Comparison of ENCODE assay signal across 20 cellular contexts in the genomic region with DNA sequence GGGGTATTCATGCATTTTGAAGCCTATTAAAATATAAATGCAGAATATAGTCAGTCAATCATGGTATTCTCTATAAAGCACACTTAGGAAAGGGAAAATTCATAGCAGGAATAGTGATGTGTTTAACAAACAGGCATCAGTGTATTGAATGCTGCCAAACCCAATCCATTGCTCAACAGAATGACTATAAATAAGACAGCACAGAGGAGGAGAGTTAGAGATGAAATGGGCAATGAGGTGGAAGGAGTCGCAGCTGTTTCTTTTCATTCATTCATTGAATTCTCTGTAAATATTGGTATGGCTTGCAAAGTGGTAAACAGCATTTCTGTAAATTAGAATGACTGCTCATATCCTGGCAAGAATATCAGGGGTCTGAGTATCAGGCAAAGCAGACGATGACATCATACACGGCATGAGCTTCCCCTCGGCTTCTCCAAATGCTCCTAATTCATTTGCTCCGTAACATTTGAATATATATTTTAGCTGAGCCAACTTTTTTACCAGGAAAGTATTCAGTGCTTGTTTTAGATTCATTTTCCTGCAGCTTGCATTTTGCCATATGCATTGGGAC.
DNase-seq lines count a peak whose midpoint lies in the region; ATAC-seq and TF ChIP-seq lines count a peak whose summit lies in the region.
"Had no signal": no experiment of that assay in that cellular context is flagged by ENCODE, and none has a peak within 500 bp of the region (broad histone marks: within the 10 kb centered on the region; RNA-seq: fewer than 3 reads in every experiment).

No MANE protein-coding gene starts in this region.

- DNase-seq in DMS79 treated with DMSO at 0.1 percent for 48 hours (lab: John Stamatoyannopoulos, UW) (peak; percentile 9), NCI-H1694 (lab: John Stamatoyannopoulos, UW) (peak; percentile 96), RPMI7951 (ENCODE audit: low read depth) (peak; percentile 71), foreskin fibroblast (peak; percentile 49 to 75), DMS53 (lab: John Stamatoyannopoulos, UW) (no peak)
- no peak for DNase-seq in activated T-cell treated with anti-CD3 and anti-CD28 coated beads, Interleukin-2, amount 50 U/mL, for 4 hours
- DNase-seq in stimulated activated naive CD8-positive, alpha-beta T cell treated with anti-CD3 and anti-CD28 coated beads, Interleukin-15, Interleukin-2, amounts not matched to agents 100 U/mL and 50 U/mL, for 24 hours, result no peak
- DNase-seq: activated CD4-positive, CD25-positive, alpha-beta regulatory T cell treated with anti-CD3 and anti-CD28 coated beads, Interleukin-2, amount 50 U/mL, for 72 hours; activated CD8-positive, alpha-beta memory T cell treated with anti-CD3 and anti-CD28 coated beads, Interleukin-2, amount 50 U/mL, for 4 hours; activated gamma-delta T cell treated with Interleukin-2 at 50 U/mL for 16 hours; cortex of kidney; heart right ventricle; NCI-H2107; nephron progenitor cell; SHP77 treated with DMSO at 0.1 percent for 48 hours; stomach; T-helper 2 cell had no signal

- no peaks in the 10 kb centered on the region for H3K27me3 Mint-ChIP-seq in activated T-cell treated with anti-CD3 and anti-CD28 coated beads, Interleukin-2, amount 50 U/mL, for 4 hours (ENCODE audit: low read depth)

- H3K4me3 ChIP-seq in foreskin fibroblast (ENCODE audit: low read depth in 1 of 2, low read length in 2 of 2), result no peak overlapping the region
- H3K4me3 ChIP-seq: GM12878, heart right ventricle, prostate gland, stomach had no signal

- H3K36me3 Mint-ChIP-seq in activated T-cell treated with anti-CD3 and anti-CD28 coated beads, Interleukin-2, amount 50 U/mL, for 4 hours (ENCODE audit: insufficient read depth), result no peaks in the 10 kb centered on the region

- H3K4me3 Mint-ChIP-seq in activated T-cell treated with anti-CD3 and anti-CD28 coated beads, Interleukin-2, amount 50 U/mL, for 4 hours, result no peak overlapping the region
- H3K4me3 Mint-ChIP-seq: nephron progenitor cell had no signal

- H3K9me3 Mint-ChIP-seq in activated T-cell treated with anti-CD3 and anti-CD28 coated beads, Interleukin-2, amount 50 U/mL, for 4 hours, result no peaks in the 10 kb centered on the region
- H3K9me3 Mint-ChIP-seq: nephron progenitor cell had no signal

- H3K4me1 Mint-ChIP-seq in activated T-cell treated with anti-CD3 and anti-CD28 coated beads, Interleukin-2, amount 50 U/mL, for 4 hours (ENCODE audit: low read depth), result no peaks in the 10 kb centered on the region

- no peak for TF ChIP-seq CTCF in foreskin fibroblast (IDR thresholded peaks at IDR 0.05; ENCODE audit: low read depth, low read length)

- ATAC-seq in activated T-cell treated with anti-CD3 and anti-CD28 coated beads, Interleukin-2, amount 50 U/mL, for 4 hours, result no peak
- ATAC-seq in stimulated activated naive CD8-positive, alpha-beta T cell treated with anti-CD3 and anti-CD28 coated beads, Interleukin-15, Interleukin-2, amounts not matched to agents 100 U/mL and 50 U/mL, for 24 hours, result no peak
- no peak for ATAC-seq in HG02970 (IDR thresholded peaks at IDR 0.05; ENCODE audit: low FRiP score, unreplicated experiment)
- ATAC-seq: GM12878, heart right ventricle had no signal

Comparison
In these comparisons a context has a peak if more than half of its experiments do, and no peak if none do; other contexts are left out.
1. DNase-seq: peak in DMS79 treated with DMSO at 0.1 percent for 48 hours (single experiment), NCI-H1694 (single experiment), RPMI7951 (single experiment) and foreskin fibroblast (2 of 2); none in activated T-cell treated with anti-CD3 and anti-CD28 coated beads, Interleukin-2, amount 50 U/mL, for 4 hours (single experiment), stimulated activated naive CD8-positive, alpha-beta T cell treated with anti-CD3 and anti-CD28 coated beads, Interleukin-15, Interleukin-2, amounts not matched to agents 100 U/mL and 50 U/mL, for 24 hours (single experiment) and DMS53 (single experiment).